In genomic region chr4:102639602-102640001, GRCh38 we compare ENCODE assay signal across 29 cellular contexts.
A peak's percentile ranks its signal among the peaks of the same experiment; 100 is the strongest.
DNase-seq lines count a peak whose midpoint lies in the region; ATAC-seq and TF ChIP-seq lines count a peak whose summit lies in the region.
"Had no signal": no experiment of that assay in that cellular context is flagged by ENCODE, and none has a peak within 500 bp of the region (broad histone marks: within the 10 kb centered on the region; RNA-seq: fewer than 3 reads in every experiment).

No MANE protein-coding gene starts in this region.

- no peak for TF ChIP-seq CTCF in DND-41 (IDR thresholded peaks at IDR 0.05; ENCODE audit: borderline replicate concordance, extremely low read depth, low read length, poor library complexity, severe bottlenecking)

- no peak overlapping the region for H4K12ac ChIP-seq in trophoblast cell (ENCODE audit: low read depth, low read length)

- no peak overlapping the region for H3K9ac ChIP-seq in DND-41 (ENCODE audit: low read depth, low read length)
- H3K9ac ChIP-seq in trophoblast cell (ENCODE audit: low read length), result no peak overlapping the region

- H3K4me1 Mint-ChIP-seq in activated CD8-positive, alpha-beta memory T cell treated with anti-CD3 and anti-CD28 coated beads, Interleukin-2, amount 10 ng/mL, durations not matched to agents 7 days and 5 days, result peaks cover 2% of the 10 kb centered on the region
- H3K4me1 Mint-ChIP-seq in activated T-helper 17 cell treated with anti-CD3 and anti-CD28 coated beads, Interleukin-2, amount 50 U/mL, for 72 hours, result no peaks in the 10 kb centered on the region
- H3K4me1 Mint-ChIP-seq: B cell; stimulated activated naive B cell treated with anti-CD40 and anti-IgM and Interleukin-4, amounts not matched to agents 10 μg/mL and 1 μg/mL and 100 μg/mL, for 72 hours had no signal

- no peaks in the 10 kb centered on the region for H3K79me2 ChIP-seq in DND-41 (ENCODE audit: insufficient read depth, low read length)
- H3K79me2 ChIP-seq in trophoblast cell (ENCODE audit: control insufficient read depth, insufficient read depth, low read length, poor library complexity), result no peaks in the 10 kb centered on the region

- H3K4me3 Mint-ChIP-seq in activated CD8-positive, alpha-beta memory T cell treated with anti-CD3 and anti-CD28 coated beads, Interleukin-2, amount 10 ng/mL, durations not matched to agents 7 days and 5 days, result peak overlapping the region; percentile 36
- H3K4me3 Mint-ChIP-seq in activated T-helper 17 cell treated with anti-CD3 and anti-CD28 coated beads, Interleukin-2, amount 50 U/mL, for 72 hours, result peak overlapping the region; percentile 56
- H3K4me3 Mint-ChIP-seq: B cell; immature natural killer cell; stimulated activated naive B cell treated with anti-CD40 and anti-IgM and Interleukin-4, amounts not matched to agents 10 μg/mL and 1 μg/mL and 100 μg/mL, for 72 hours had no signal

- no peak overlapping the region for H3K4me2 ChIP-seq in DND-41 (ENCODE audit: insufficient read depth, low read length)
- H3K4me2 ChIP-seq in trophoblast cell (ENCODE audit: low read length), result no peak overlapping the region
- H3K4me2 ChIP-seq: PC-9 had no signal

- H4K20me1 ChIP-seq in DND-41 (ENCODE audit: insufficient read depth, low read length), result no peaks in the 10 kb centered on the region

- peak overlapping the region; percentile 36 for H3K27ac Mint-ChIP-seq in activated CD8-positive, alpha-beta memory T cell treated with anti-CD3 and anti-CD28 coated beads, Interleukin-2, amount 10 ng/mL, durations not matched to agents 7 days and 5 days
- peak overlapping the region; percentile 58 for H3K27ac Mint-ChIP-seq in activated T-helper 17 cell treated with anti-CD3 and anti-CD28 coated beads, Interleukin-2, amount 50 U/mL, for 72 hours
- H3K27ac Mint-ChIP-seq: B cell; stimulated activated naive B cell treated with anti-CD40 and anti-IgM and Interleukin-4, amounts not matched to agents 10 μg/mL and 1 μg/mL and 100 μg/mL, for 72 hours had no signal

- peaks cover 14% of the 10 kb centered on the region for H3K36me3 ChIP-seq in DND-41 (ENCODE audit: insufficient read depth, low read length)
- peaks cover 19 to 40% of the 10 kb centered on the region in 2 experiments for H3K36me3 ChIP-seq in trophoblast cell (ENCODE audit: control insufficient read depth in 1 of 2, insufficient read depth in 2 of 2, low read length in 2 of 2)
- H3K36me3 ChIP-seq: brain microvascular endothelial cell had no signal

- H3K27me3 Mint-ChIP-seq in activated CD8-positive, alpha-beta memory T cell treated with anti-CD3 and anti-CD28 coated beads, Interleukin-2, amount 10 ng/mL, durations not matched to agents 7 days and 5 days, result no peaks in the 10 kb centered on the region
- no peaks in the 10 kb centered on the region for H3K27me3 Mint-ChIP-seq in activated T-helper 17 cell treated with anti-CD3 and anti-CD28 coated beads, Interleukin-2, amount 50 U/mL, for 72 hours
- H3K27me3 Mint-ChIP-seq: B cell; stimulated activated naive B cell treated with anti-CD40 and anti-IgM and Interleukin-4, amounts not matched to agents 10 μg/mL and 1 μg/mL and 100 μg/mL, for 72 hours had no signal

- H2AK5ac ChIP-seq in trophoblast cell (ENCODE audit: low read length), result no peak overlapping the region

- peak overlapping the region; percentile 30 for H2BK12ac ChIP-seq in trophoblast cell (ENCODE audit: low read length)

- H3K27me3 ChIP-seq in DND-41 (ENCODE audit: insufficient read depth, low read length, poor library complexity), result no peaks in the 10 kb centered on the region
- H3K27me3 ChIP-seq in trophoblast cell (ENCODE audit: insufficient read depth, low read length), result no peaks in the 10 kb centered on the region
- H3K27me3 ChIP-seq: brain microvascular endothelial cell, left lung, testis had no signal

- H2AFZ ChIP-seq in DND-41 (ENCODE audit: low read depth, low read length) (no peak overlapping the region), trophoblast cell (ENCODE audit: insufficient read depth, low read length, poor library complexity) (no peak overlapping the region)
- H2AFZ ChIP-seq: PC-9 had no signal

- H3K14ac ChIP-seq in trophoblast cell (ENCODE audit: low read length), result no peak overlapping the region

- H3K79me1 ChIP-seq in trophoblast cell (ENCODE audit: low read length), result peaks cover 2% of the 10 kb centered on the region

- H4K8ac ChIP-seq in trophoblast cell (ENCODE audit: low read depth, low read length), result no peak overlapping the region

- peak overlapping the region; percentile 36 for H2BK120ac ChIP-seq in trophoblast cell (ENCODE audit: insufficient read depth, low read length, poor library complexity)

- no peak for ATAC-seq in activated CD8-positive, alpha-beta memory T cell treated with anti-CD3 and anti-CD28 coated beads, Interleukin-2, amount 10 ng/mL, durations not matched to agents 7 days and 5 days
- ATAC-seq in DND-41 (ENCODE audit: insufficient read depth, low read depth) (peak; percentile 55), HG03095 (IDR thresholded peaks at IDR 0.05; ENCODE audit: unreplicated experiment) (no peak)
- ATAC-seq in activated T-helper 17 cell treated with anti-CD3 and anti-CD28 coated beads, Interleukin-2, amount 50 U/mL, for 72 hours (replicated peaks), result no peak
- ATAC-seq: K562; left lung; psoas muscle; Right ventricle myocardium inferior; stimulated activated naive B cell treated with anti-CD40 and anti-IgM and Interleukin-4, amounts not matched to agents 10 μg/mL and 1 μg/mL and 100 μg/mL, for 72 hours had no signal

- H3K23ac ChIP-seq in trophoblast cell (ENCODE audit: low read length), result no peak overlapping the region

- no peaks in the 10 kb centered on the region for H3K9me3 ChIP-seq in DND-41 (ENCODE audit: insufficient read depth, low read length, severe bottlenecking)
- peaks cover 1% of the 10 kb centered on the region for H3K9me3 ChIP-seq in trophoblast cell (ENCODE audit: insufficient read depth, low read depth, low read length)
- H3K9me3 ChIP-seq: Caco-2, left lung, psoas muscle, testis had no signal

- H2BK5ac ChIP-seq in trophoblast cell (ENCODE audit: low read depth, low read length, poor library complexity), result no peak overlapping the region

- no peak overlapping the region for H3K4me3 ChIP-seq in DND-41 (ENCODE audit: low read depth in 1 of 2, low read length in 2 of 2)
- H3K4me3 ChIP-seq in trophoblast cell (ENCODE audit: low read depth, low read length), result no peak overlapping the region
- H3K4me3 ChIP-seq: K562, left lung, PC-9, psoas muscle, testis had no signal

- no CpG with 5 or more reads among the region's 7 CpGs for WGBS in trophoblast cell (ENCODE audit: extremely low coverage, insufficient coverage, insufficient read length)

- no peak for DNase-seq in activated CD8-positive, alpha-beta memory T cell treated with anti-CD3 and anti-CD28 coated beads, Interleukin-2, amount 10 ng/mL, durations not matched to agents 7 days and 5 days
- DNase-seq in activated CD8-positive, alpha-beta memory T cell treated with anti-CD3 and anti-CD28 coated beads for 24 hours, result no peak
- DNase-seq in DND-41 (no peak), trophoblast cell (no peak), NCI-H146 (lab: John Stamatoyannopoulos, UW) (no peak), DMS153 (lab: John Stamatoyannopoulos, UW) (no peak)
- DNase-seq: amniotic stem cell; brain microvascular endothelial cell; Caco-2; DMS79; GF-D8; hypothalamus; immature natural killer cell; left lung; NCI-H2029 treated with DMSO at 0.1 percent for 48 hours; NCI-H526; nucleus accumbens; PC-9; psoas muscle; stimulated activated CD4-positive, alpha-beta T cell treated with anti-CD3 and anti-CD28 coated beads, Interleukin-15, amount 100 ng/mL, for 24 hours; stimulated activated naive B cell treated with anti-CD40 and anti-IgM and Interleukin-4, amounts not matched to agents 10 μg/mL and 1 μg/mL and 100 μg/mL, for 72 hours; T1000; testis; WERI-Rb-1 had no signal

- H3K36me3 Mint-ChIP-seq in activated CD8-positive, alpha-beta memory T cell treated with anti-CD3 and anti-CD28 coated beads, Interleukin-2, amount 10 ng/mL, durations not matched to agents 7 days and 5 days, result peaks cover 21% of the 10 kb centered on the region
- H3K36me3 Mint-ChIP-seq in activated T-helper 17 cell treated with anti-CD3 and anti-CD28 coated beads, Interleukin-2, amount 50 U/mL, for 72 hours (ENCODE audit: low read depth), result peaks cover 4% of the 10 kb centered on the region

- H3K4ac ChIP-seq in trophoblast cell (ENCODE audit: low read depth, low read length), result no peak overlapping the region

- H3K9me3 Mint-ChIP-seq in activated CD8-positive, alpha-beta memory T cell treated with anti-CD3 and anti-CD28 coated beads, Interleukin-2, amount 10 ng/mL, durations not matched to agents 7 days and 5 days (ENCODE audit: low read depth), result no peaks in the 10 kb centered on the region
- H3K9me3 Mint-ChIP-seq in activated T-helper 17 cell treated with anti-CD3 and anti-CD28 coated beads, Interleukin-2, amount 50 U/mL, for 72 hours, result no peaks in the 10 kb centered on the region
- H3K9me3 Mint-ChIP-seq: immature natural killer cell; stimulated activated naive B cell treated with anti-CD40 and anti-IgM and Interleukin-4, amounts not matched to agents 10 μg/mL and 1 μg/mL and 100 μg/mL, for 72 hours had no signal

- H3K27ac ChIP-seq in DND-41 (ENCODE audit: low read length) (no peak overlapping the region), trophoblast cell (ENCODE audit: low read depth, low read length) (no peak overlapping the region)
- H3K27ac ChIP-seq: brain microvascular endothelial cell, left lung, PC-9, psoas muscle, testis, WERI-Rb-1 had no signal

- H3K18ac ChIP-seq in trophoblast cell (ENCODE audit: low read length), result peak overlapping the region; percentile 17

- CTCF ChIA-PET in activated CD8-positive, alpha-beta memory T cell treated with anti-CD3 and anti-CD28 coated beads, Interleukin-2, amount 10 ng/mL, durations not matched to agents 7 days and 5 days (lab: Charles Lee), result interaction anchor here (1.2 kb wide), 1 partner anchor 10 kb away, joined by 5 read pairs; no protein-coding TSS in a partner anchor

- no peaks in the 10 kb centered on the region for H3K4me1 ChIP-seq in DND-41 (ENCODE audit: insufficient read depth, low read length)
- H3K4me1 ChIP-seq in trophoblast cell (ENCODE audit: control insufficient read depth in 1 of 2, insufficient read depth in 2 of 2, low read length in 2 of 2), result peaks cover 0 to 3% of the 10 kb centered on the region in 2 experiments
- H3K4me1 ChIP-seq: Caco-2, left lung, psoas muscle, testis had no signal

- no peak overlapping the region for H4K91ac ChIP-seq in trophoblast cell (ENCODE audit: low read depth, low read length)
